Comparison of ENCODE assay signal across 21 cellular contexts in the genomic region with DNA sequence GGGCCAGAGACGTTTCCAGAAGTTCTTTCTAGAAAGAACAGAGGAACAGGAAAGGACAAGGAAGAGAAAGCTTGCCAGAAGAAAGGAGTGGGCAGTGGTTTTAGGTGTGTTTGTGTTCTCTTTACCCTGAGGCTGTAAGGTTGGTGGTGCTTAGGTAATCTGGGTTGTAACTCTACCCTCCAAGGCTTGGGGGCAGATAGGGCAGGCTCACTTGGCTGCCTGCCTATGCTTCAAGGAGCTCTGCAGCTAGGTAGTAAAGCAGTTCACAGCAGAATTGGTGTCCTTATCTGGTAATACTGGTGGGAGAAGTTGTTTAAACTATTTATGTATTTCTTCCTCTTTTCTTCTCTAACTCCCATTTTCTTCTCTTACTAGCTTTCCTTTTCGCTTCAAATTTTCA. TPM values are rescaled to one million over a fixed set of nuclear protein-coding genes. Genes with fewer than 3 reads are reported as not detected.
DNase-seq lines count a peak whose midpoint lies in the region; ATAC-seq, FAIRE-seq and TF ChIP-seq lines count a peak whose summit lies in the region.
"Had no signal": no experiment of that assay in that cellular context is flagged by ENCODE, and none has a peak within 500 bp of the region (broad histone marks: within the 10 kb centered on the region; RNA-seq: fewer than 3 reads in every experiment).

No MANE protein-coding gene starts in this region.

- TF ChIP-seq CTCF in HCT116 (IDR thresholded peaks at IDR 0.05 in 2 of 3, conservative IDR thresholded peaks at IDR 0.05 in 1 of 3; ENCODE audit: borderline replicate concordance in 1 of 3, insufficient read depth in 1 of 3, low read depth in 2 of 3, low read length in 2 of 3) (no peak), bronchial epithelial cell (IDR thresholded peaks at IDR 0.05; ENCODE audit: insufficient read depth, low read length, severe bottlenecking) (no peak)

- no peak for TF ChIP-seq POLR2A in HCT116 (IDR thresholded peaks at IDR 0.05; ENCODE audit: borderline replicate concordance, extremely low read depth, insufficient read depth, insufficient read length)

- H3K9me3 ChIP-seq in HCT116 (ENCODE audit: control insufficient read depth in 1 of 2, insufficient read depth in 1 of 2, low read depth in 1 of 2, low read length in 2 of 2) (no peaks in the 10 kb centered on the region), mucosa of rectum (ENCODE audit: control insufficient read depth in 2 of 2, low read length in 2 of 2) (no peaks in the 10 kb centered on the region)
- H3K9me3 ChIP-seq: gastrocnemius medialis had no signal

- RAD21 ChIA-PET in HCT116 (lab: Charles Lee; ENCODE audit: low non-redundant PET in 1 of 2, low total read pairs in 2 of 2, uncharacterized antibody in 2 of 2, unreplicated experiment in 2 of 2): no interaction called here

- H3K4me2 ChIP-seq in HCT116 (ENCODE audit: low read length): peak overlapping the region; percentile 23
- H3K4me2 ChIP-seq: BLaER1 treated with 17β-estradiol and CSF1 and Interleukin-3, amounts not matched to agents 10 nM and 100 nM had no signal

- peak overlapping the region; percentile 56 for H2AFZ ChIP-seq in HCT116 (ENCODE audit: low read depth, low read length, poor library complexity, severe bottlenecking)

- H3K36me3 ChIP-seq in HCT116 (ENCODE audit: control insufficient read depth in 1 of 2, insufficient read depth in 2 of 2, low read length in 2 of 2) (no peaks in the 10 kb centered on the region), bronchial epithelial cell (ENCODE audit: control insufficient read depth, insufficient read depth, low read length) (no peaks in the 10 kb centered on the region), mucosa of rectum (ENCODE audit: control insufficient read depth in 2 of 2, insufficient read depth in 2 of 2, low read length in 2 of 2) (no peaks in the 10 kb centered on the region)
- H3K36me3 ChIP-seq: BLaER1 treated with 17β-estradiol and CSF1 and Interleukin-3, amounts not matched to agents 10 nM and 100 nM; cardiac muscle cell; gastrocnemius medialis had no signal

- H3K4me1 ChIP-seq in HCT116 (ENCODE audit: control insufficient read depth in 1 of 2, insufficient read depth in 2 of 2, low read length in 2 of 2) (peaks cover 7 to 8% of the 10 kb centered on the region in 2 experiments; a peak in 2 of 4 replicates), mucosa of rectum (ENCODE audit: control insufficient read depth in 2 of 2, insufficient read depth in 2 of 2, low read length in 2 of 2) (no peaks in the 10 kb centered on the region)
- H3K4me1 ChIP-seq: BLaER1 treated with 17β-estradiol and CSF1 and Interleukin-3, amounts not matched to agents 10 nM and 100 nM had no signal

- H3K27me3 ChIP-seq in HCT116 (ENCODE audit: insufficient read depth, low read length) (no peaks in the 10 kb centered on the region), bronchial epithelial cell (ENCODE audit: control insufficient read depth, insufficient read depth, low read length) (no peaks in the 10 kb centered on the region), mucosa of rectum (ENCODE audit: control insufficient read depth in 2 of 2, insufficient read depth in 2 of 2, low read length in 2 of 2) (no peaks in the 10 kb centered on the region)
- H3K27me3 ChIP-seq: BLaER1 treated with 17β-estradiol and CSF1 and Interleukin-3, amounts not matched to agents 10 nM and 100 nM; cardiac muscle cell; gastrocnemius medialis had no signal

- no TSS peak for BruUV-seq in HCT116 (replicated peaks; lab: Mats Ljungman, UMichigan)

- H3K9ac ChIP-seq in HCT116 (ENCODE audit: low read length): no peak overlapping the region
- H3K9ac ChIP-seq in mucosa of rectum (ENCODE audit: low read depth in 1 of 2, low read length in 2 of 2): peak overlapping the region in 1 of 2 donors; percentile 45
- H3K9ac ChIP-seq: BLaER1 treated with 17β-estradiol and CSF1 and Interleukin-3, amounts not matched to agents 10 nM and 100 nM had no signal

- no peak for TF ChIP-seq RAD21 in HCT116 (IDR thresholded peaks at IDR 0.05; ENCODE audit: low read depth)

- no peak for FAIRE-seq in bronchial epithelial cell (lab: Jason Lieb, UNC)

- no peak overlapping the region for H3K4me3 ChIP-seq in HCT116 (replicated peaks in 1 of 2; ENCODE audit: low read depth in 1 of 2, low read length in 2 of 2)
- no peak overlapping the region for H3K4me3 ChIP-seq in bronchial epithelial cell (ENCODE audit: low read depth, low read length)
- H3K4me3 ChIP-seq in mucosa of rectum (ENCODE audit: low read length in 2 of 2): no peak overlapping the region
- H3K4me3 ChIP-seq: BLaER1 treated with 17β-estradiol and CSF1 and Interleukin-3, amounts not matched to agents 10 nM and 100 nM; cardiac muscle cell; gastrocnemius medialis had no signal

- H3K9me2 ChIP-seq in HCT116 (ENCODE audit: insufficient read depth): no peaks in the 10 kb centered on the region

- no peaks in the 10 kb centered on the region for H4K20me1 ChIP-seq in HCT116 (ENCODE audit: insufficient read depth)
- H4K20me1 ChIP-seq: BLaER1 treated with 17β-estradiol and CSF1 and Interleukin-3, amounts not matched to agents 10 nM and 100 nM had no signal

- no peaks in the 10 kb centered on the region for H3K79me2 ChIP-seq in HCT116 (ENCODE audit: insufficient read depth, low read length)

- H3K27ac ChIP-seq in HCT116 (ENCODE audit: low read depth, low read length) (no peak overlapping the region), mucosa of rectum (ENCODE audit: low read depth in 2 of 2, low read length in 2 of 2) (peak overlapping the region; percentile 72 to 77), substantia nigra (ENCODE audit: low read depth, low read length, poor library complexity, severe bottlenecking) (no peak overlapping the region)
- H3K27ac ChIP-seq: BLaER1 treated with 17β-estradiol and CSF1 and Interleukin-3, amounts not matched to agents 10 nM and 100 nM; cardiac muscle cell had no signal

- ATAC-seq in HCT116 (no peak), Right ventricle myocardium superior (ENCODE audit: poor library complexity) (no peak), GM18519 (IDR thresholded peaks at IDR 0.05; ENCODE audit: low FRiP score, unreplicated experiment) (no peak)
- ATAC-seq: T-helper 17 cell had no signal

- POLR2A ChIA-PET in HCT116 (lab: Charles Lee): no interaction called here

- CTCF ChIA-PET in HCT116 (lab: Charles Lee): no interaction called here

- intact Hi-C loops in HCT116 (cut with micrococcal nuclease): no loop called here
- intact Hi-C loops in Right ventricle myocardium superior (cut with DNase I): no loop called here

- DNase-seq in HCT116 (ENCODE audit: low read depth, low spot score) (no peak), NCI-H226 (peak; percentile 99), bronchial epithelial cell (ENCODE audit: low read depth) (peak; percentile 83), Right ventricle myocardium superior (no peak), substantia nigra (lab: John Stamatoyannopoulos, UW) (no peak)
- DNase-seq in activated CD8-positive, alpha-beta memory T cell treated with anti-CD3 and anti-CD28 coated beads for 24 hours: no peak
- DNase-seq: activated CD4-positive, alpha-beta T cell treated with anti-CD3 and anti-CD28 coated beads for 48 hours; activated T-cell treated with anti-CD3 and anti-CD28 coated beads for 4 hours; DND-41; endodermal cell; GOT3; NCI-H1417; NCI-H524; posterior cingulate gyrus; stimulated activated CD4-positive, alpha-beta T cell treated with anti-CD3 and anti-CD28 coated beads, Interleukin-15, amount 100 ng/mL, for 24 hours; T-helper 17 cell had no signal

TF ChIP-seq in HCT116, 20 proteins besides CTCF, POLR2A, EP300 and RAD21:
- no peak for TF ChIP-seq CBX3 (IDR thresholded peaks at IDR 0.05; ENCODE audit: low read depth)

RNA-seq across cellular contexts. Expression of a gene that starts 50.7 kb away (rescaled TPM):
- 61.0 TPM for total RNA-seq in HCT116 (2021; ENCODE audit: unreplicated experiment)
- polyA plus RNA-seq in HCT116 (2012): 22.8 and 30.6 TPM in 2 replicates
- total RNA-seq in bronchial epithelial cell: 64.5 and 75.0 TPM in 2 replicates
- 87.5 TPM for total RNA-seq in Right ventricle myocardium superior

Comparison
In these comparisons a context has a peak if more than half of its experiments do, and no peak if none do; other contexts are left out.
1. DNase-seq: peak in NCI-H226 (single experiment) and bronchial epithelial cell (single experiment); none in HCT116 (single experiment), Right ventricle myocardium superior (single experiment), substantia nigra (0 of 49) and activated CD8-positive, alpha-beta memory T cell treated with anti-CD3 and anti-CD28 coated beads for 24 hours (single experiment).
2. H3K27ac ChIP-seq: peak in mucosa of rectum (2 of 2); none in HCT116 (single experiment) and substantia nigra (single experiment).